Comparison of ENCODE assay signal across 1 cellular context in the genomic region with DNA sequence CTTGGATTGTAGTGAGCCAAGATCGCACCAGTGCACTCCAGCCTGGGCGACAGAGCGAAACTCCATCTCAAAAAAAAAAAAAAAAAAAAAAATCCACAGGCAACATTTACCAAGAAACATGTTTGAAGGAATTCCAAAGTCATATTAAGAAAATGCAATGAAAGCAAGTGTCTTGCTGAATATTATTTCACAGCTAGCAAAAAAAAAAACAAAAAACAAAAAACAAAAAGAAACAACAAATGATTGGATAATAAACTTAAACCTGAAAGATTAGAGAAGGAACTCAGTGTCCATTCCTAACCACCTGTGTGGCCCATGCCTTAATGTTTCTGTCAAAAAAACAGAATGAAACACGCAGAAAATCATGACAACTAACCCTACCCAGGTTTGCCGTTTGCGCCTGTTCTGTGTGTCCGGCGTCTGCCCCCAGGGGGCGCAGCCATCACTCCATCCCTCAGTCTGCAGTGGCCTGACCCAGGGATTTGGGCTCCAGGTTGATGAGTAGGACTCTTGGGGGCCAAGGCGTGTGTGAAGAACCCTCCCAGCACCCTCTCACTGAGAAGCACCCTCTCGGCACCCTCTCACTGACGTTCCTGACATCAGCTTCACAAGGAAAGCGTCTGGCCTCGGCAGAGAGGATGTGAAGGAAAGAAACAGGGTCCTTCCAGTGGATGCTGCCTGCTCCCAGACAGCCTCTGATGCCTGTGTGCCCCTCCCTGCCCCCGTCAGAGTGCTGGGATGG.
TF ChIP-seq lines count a peak whose summit lies in the region.

No MANE protein-coding gene starts in this region.

TF ChIP-seq in K562, 482 proteins besides CTCF, POLR2A, EP300 and RAD21 (continues in another document):
- no peak for TF ChIP-seq TOE1 (IDR thresholded peaks at IDR 0.05; ENCODE audit: borderline replicate concordance)
- TF ChIP-seq TOE1 (CRISPR knock-in tag; IDR thresholded peaks at IDR 0.05; ENCODE audit: borderline replicate concordance, low read depth) = 0 out of 2 replicates have a peak, but pooled peaks have one; percentile 27
- TF ChIP-seq, protein P1, sequence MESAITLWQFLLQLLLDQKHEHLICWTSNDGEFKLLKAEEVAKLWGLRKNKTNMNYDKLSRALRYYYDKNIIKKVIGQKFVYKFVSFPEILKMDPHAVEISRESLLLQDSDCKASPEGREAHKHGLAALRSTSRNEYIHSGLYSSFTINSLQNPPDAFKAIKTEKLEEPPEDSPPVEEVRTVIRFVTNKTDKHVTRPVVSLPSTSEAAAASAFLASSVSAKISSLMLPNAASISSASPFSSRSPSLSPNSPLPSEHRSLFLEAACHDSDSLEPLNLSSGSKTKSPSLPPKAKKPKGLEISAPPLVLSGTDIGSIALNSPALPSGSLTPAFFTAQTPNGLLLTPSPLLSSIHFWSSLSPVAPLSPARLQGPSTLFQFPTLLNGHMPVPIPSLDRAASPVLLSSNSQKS (CRISPR knock-in tag; IDR thresholded peaks at IDR 0.05) = no peak
- 0 out of 2 replicates have a peak, but pooled peaks have one; percentile 30 for TF ChIP-seq CXXC5 (CRISPR knock-in tag; IDR thresholded peaks at IDR 0.05)
- TF ChIP-seq EGR1 (conservative IDR thresholded peaks at IDR 0.05) = no peak
- TF ChIP-seq, protein P2, sequence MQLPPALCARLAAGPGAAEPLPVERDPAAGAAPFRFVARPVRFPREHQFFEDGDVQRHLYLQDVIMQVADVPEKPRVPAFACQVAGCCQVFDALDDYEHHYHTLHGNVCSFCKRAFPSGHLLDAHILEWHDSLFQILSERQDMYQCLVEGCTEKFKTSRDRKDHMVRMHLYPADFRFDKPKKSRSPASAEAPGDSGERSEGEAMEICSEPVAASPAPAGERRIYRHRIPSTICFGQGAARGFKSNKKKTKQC (CRISPR knock-in tag; IDR thresholded peaks at IDR 0.05) = peak; percentile 54; the same call in 1 of the 2 replicates
- TF ChIP-seq DACH1 (IDR thresholded peaks at IDR 0.05; ENCODE audit: partially characterized antibody) = no peak
- TF ChIP-seq NR1H2 (CRISPR knock-in tag; IDR thresholded peaks at IDR 0.05) = 0 out of 2 replicates have a peak, but pooled peaks have one; percentile 58
- peak; percentile 28; the same call in 1 of the 2 replicates for TF ChIP-seq ZBTB7A (IDR thresholded peaks at IDR 0.05; ENCODE audit: borderline replicate concordance, control insufficient read depth, low read depth, low read length)
- peak; percentile 26; the same call in 1 of the 2 replicates for TF ChIP-seq ATF7 (IDR thresholded peaks at IDR 0.05)
- TF ChIP-seq SNRNP70 (optimal IDR thresholded peaks at IDR 0.05; ENCODE audit: low read depth, low read length) = no peak
- TF ChIP-seq, protein P3, sequence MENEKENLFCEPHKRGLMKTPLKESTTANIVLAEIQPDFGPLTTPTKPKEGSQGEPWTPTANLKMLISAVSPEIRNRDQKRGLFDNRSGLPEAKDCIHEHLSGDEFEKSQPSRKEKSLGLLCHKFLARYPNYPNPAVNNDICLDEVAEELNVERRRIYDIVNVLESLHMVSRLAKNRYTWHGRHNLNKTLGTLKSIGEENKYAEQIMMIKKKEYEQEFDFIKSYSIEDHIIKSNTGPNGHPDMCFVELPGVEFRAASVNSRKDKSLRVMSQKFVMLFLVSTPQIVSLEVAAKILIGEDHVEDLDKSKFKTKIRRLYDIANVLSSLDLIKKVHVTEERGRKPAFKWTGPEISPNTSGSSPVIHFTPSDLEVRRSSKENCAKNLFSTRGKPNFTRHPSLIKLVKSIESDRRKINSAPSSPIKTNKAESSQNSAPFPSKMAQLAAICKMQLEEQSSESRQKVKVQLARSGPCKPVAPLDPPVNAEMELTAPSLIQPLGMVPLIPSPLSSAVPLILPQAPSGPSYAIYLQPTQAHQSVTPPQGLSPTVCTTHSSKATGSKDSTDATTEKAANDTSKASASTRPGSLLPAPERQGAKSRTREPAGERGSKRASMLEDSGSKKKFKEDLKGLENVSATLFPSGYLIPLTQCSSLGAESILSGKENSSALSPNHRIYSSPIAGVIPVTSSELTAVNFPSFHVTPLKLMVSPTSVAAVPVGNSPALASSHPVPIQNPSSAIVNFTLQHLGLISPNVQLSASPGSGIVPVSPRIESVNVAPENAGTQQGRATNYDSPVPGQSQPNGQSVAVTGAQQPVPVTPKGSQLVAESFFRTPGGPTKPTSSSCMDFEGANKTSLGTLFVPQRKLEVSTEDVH (IDR thresholded peaks at IDR 0.05; ENCODE audit: low read depth, partially characterized antibody) = no peak
- peak; percentile 61 for TF ChIP-seq RB1 (IDR thresholded peaks at IDR 0.05; ENCODE audit: low read depth)
- peak in 1 of 2 experiments; percentile 58; a peak in 1 of 4 replicates for TF ChIP-seq ARNT (IDR thresholded peaks at IDR 0.05)
- TF ChIP-seq, protein P4, sequence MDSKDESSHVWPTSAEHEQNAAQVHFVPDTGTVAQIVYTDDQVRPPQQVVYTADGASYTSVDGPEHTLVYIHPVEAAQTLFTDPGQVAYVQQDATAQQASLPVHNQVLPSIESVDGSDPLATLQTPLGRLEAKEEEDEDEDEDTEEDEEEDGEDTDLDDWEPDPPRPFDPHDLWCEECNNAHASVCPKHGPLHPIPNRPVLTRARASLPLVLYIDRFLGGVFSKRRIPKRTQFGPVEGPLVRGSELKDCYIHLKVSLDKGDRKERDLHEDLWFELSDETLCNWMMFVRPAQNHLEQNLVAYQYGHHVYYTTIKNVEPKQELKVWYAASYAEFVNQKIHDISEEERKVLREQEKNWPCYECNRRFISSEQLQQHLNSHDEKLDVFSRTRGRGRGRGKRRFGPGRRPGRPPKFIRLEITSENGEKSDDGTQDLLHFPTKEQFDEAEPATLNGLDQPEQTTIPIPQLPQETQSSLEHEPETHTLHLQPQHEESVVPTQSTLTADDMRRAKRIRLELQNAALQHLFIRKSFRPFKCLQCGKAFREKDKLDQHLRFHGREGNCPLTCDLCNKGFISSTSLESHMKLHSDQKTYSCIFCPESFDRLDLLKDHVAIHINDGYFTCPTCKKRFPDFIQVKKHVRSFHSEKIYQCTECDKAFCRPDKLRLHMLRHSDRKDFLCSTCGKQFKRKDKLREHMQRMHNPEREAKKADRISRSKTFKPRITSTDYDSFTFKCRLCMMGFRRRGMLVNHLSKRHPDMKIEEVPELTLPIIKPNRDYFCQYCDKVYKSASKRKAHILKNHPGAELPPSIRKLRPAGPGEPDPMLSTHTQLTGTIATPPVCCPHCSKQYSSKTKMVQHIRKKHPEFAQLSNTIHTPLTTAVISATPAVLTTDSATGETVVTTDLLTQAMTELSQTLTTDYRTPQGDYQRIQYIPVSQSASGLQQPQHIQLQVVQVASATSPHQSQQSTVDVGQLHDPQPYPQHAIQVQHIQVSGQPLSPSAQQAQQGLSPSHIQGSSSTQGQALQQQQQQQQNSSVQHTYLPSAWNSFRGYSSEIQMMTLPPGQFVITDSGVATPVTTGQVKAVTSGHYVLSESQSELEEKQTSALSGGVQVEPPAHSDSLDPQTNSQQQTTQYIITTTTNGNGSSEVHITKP (IDR thresholded peaks at IDR 0.05; ENCODE audit: partially characterized antibody) = peak; percentile 8
- no peak for TF ChIP-seq GABPA (tag; conservative IDR thresholded peaks at IDR 0.05; ENCODE audit: low read depth)
- peak; percentile 27; the same call in 1 of the 2 replicates for TF ChIP-seq JUND (IDR thresholded peaks at IDR 0.05; ENCODE audit: borderline replicate concordance, low read depth, low read length)
- no peak for TF ChIP-seq JUND (tag; IDR thresholded peaks at IDR 0.05; ENCODE audit: borderline replicate concordance, low read depth, low read length)
- peak; percentile 35 for TF ChIP-seq HNRNPLL (IDR thresholded peaks at IDR 0.05; ENCODE audit: low read depth, low read length, poor library complexity, severe bottlenecking)
- TF ChIP-seq, protein P5, sequence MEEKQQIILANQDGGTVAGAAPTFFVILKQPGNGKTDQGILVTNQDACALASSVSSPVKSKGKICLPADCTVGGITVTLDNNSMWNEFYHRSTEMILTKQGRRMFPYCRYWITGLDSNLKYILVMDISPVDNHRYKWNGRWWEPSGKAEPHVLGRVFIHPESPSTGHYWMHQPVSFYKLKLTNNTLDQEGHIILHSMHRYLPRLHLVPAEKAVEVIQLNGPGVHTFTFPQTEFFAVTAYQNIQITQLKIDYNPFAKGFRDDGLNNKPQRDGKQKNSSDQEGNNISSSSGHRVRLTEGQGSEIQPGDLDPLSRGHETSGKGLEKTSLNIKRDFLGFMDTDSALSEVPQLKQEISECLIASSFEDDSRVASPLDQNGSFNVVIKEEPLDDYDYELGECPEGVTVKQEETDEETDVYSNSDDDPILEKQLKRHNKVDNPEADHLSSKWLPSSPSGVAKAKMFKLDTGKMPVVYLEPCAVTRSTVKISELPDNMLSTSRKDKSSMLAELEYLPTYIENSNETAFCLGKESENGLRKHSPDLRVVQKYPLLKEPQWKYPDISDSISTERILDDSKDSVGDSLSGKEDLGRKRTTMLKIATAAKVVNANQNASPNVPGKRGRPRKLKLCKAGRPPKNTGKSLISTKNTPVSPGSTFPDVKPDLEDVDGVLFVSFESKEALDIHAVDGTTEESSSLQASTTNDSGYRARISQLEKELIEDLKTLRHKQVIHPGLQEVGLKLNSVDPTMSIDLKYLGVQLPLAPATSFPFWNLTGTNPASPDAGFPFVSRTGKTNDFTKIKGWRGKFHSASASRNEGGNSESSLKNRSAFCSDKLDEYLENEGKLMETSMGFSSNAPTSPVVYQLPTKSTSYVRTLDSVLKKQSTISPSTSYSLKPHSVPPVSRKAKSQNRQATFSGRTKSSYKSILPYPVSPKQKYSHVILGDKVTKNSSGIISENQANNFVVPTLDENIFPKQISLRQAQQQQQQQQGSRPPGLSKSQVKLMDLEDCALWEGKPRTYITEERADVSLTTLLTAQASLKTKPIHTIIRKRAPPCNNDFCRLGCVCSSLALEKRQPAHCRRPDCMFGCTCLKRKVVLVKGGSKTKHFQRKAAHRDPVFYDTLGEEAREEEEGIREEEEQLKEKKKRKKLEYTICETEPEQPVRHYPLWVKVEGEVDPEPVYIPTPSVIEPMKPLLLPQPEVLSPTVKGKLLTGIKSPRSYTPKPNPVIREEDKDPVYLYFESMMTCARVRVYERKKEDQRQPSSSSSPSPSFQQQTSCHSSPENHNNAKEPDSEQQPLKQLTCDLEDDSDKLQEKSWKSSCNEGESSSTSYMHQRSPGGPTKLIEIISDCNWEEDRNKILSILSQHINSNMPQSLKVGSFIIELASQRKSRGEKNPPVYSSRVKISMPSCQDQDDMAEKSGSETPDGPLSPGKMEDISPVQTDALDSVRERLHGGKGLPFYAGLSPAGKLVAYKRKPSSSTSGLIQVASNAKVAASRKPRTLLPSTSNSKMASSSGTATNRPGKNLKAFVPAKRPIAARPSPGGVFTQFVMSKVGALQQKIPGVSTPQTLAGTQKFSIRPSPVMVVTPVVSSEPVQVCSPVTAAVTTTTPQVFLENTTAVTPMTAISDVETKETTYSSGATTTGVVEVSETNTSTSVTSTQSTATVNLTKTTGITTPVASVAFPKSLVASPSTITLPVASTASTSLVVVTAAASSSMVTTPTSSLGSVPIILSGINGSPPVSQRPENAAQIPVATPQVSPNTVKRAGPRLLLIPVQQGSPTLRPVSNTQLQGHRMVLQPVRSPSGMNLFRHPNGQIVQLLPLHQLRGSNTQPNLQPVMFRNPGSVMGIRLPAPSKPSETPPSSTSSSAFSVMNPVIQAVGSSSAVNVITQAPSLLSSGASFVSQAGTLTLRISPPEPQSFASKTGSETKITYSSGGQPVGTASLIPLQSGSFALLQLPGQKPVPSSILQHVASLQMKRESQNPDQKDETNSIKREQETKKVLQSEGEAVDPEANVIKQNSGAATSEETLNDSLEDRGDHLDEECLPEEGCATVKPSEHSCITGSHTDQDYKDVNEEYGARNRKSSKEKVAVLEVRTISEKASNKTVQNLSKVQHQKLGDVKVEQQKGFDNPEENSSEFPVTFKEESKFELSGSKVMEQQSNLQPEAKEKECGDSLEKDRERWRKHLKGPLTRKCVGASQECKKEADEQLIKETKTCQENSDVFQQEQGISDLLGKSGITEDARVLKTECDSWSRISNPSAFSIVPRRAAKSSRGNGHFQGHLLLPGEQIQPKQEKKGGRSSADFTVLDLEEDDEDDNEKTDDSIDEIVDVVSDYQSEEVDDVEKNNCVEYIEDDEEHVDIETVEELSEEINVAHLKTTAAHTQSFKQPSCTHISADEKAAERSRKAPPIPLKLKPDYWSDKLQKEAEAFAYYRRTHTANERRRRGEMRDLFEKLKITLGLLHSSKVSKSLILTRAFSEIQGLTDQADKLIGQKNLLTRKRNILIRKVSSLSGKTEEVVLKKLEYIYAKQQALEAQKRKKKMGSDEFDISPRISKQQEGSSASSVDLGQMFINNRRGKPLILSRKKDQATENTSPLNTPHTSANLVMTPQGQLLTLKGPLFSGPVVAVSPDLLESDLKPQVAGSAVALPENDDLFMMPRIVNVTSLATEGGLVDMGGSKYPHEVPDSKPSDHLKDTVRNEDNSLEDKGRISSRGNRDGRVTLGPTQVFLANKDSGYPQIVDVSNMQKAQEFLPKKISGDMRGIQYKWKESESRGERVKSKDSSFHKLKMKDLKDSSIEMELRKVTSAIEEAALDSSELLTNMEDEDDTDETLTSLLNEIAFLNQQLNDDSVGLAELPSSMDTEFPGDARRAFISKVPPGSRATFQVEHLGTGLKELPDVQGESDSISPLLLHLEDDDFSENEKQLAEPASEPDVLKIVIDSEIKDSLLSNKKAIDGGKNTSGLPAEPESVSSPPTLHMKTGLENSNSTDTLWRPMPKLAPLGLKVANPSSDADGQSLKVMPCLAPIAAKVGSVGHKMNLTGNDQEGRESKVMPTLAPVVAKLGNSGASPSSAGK (IDR thresholded peaks at IDR 0.05) = 0 out of 2 replicates have a peak, but pooled peaks have one; percentile 16
- TF ChIP-seq, protein P6, sequence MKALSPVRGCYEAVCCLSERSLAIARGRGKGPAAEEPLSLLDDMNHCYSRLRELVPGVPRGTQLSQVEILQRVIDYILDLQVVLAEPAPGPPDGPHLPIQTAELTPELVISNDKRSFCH (CRISPR knock-in tag; IDR thresholded peaks at IDR 0.05) = no peak
- TF ChIP-seq, protein P6 (tag; IDR thresholded peaks at IDR 0.05) = no peak
- peak; percentile 45; the same call in 1 of the 2 replicates for TF ChIP-seq CREM (IDR thresholded peaks at IDR 0.05; ENCODE audit: low read depth)
- TF ChIP-seq, protein P7, sequence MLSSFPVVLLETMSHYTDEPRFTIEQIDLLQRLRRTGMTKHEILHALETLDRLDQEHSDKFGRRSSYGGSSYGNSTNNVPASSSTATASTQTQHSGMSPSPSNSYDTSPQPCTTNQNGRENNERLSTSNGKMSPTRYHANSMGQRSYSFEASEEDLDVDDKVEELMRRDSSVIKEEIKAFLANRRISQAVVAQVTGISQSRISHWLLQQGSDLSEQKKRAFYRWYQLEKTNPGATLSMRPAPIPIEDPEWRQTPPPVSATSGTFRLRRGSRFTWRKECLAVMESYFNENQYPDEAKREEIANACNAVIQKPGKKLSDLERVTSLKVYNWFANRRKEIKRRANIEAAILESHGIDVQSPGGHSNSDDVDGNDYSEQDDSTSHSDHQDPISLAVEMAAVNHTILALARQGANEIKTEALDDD (IDR thresholded peaks at IDR 0.05) = peak; percentile 60
- 0 out of 2 replicates have a peak, but pooled peaks have one; percentile 23 for TF ChIP-seq L3MBTL2 (IDR thresholded peaks at IDR 0.05)
- TF ChIP-seq RCOR1 (IDR thresholded peaks at IDR 0.05; ENCODE audit: borderline replicate concordance in 1 of 2, low read depth in 2 of 2, low read length in 2 of 2) = peak in 1 of 2 experiments; percentile 63; a peak in 1 of 4 replicates
